20 cellular contexts compared by ENCODE assay signal in genomic region chr12:127388985-127389384, GRCh38.
DNase-seq lines count a peak whose midpoint lies in the region; ATAC-seq and TF ChIP-seq lines count a peak whose summit lies in the region.
"Had no signal": no experiment of that assay in that cellular context is flagged by ENCODE, and none has a peak within 500 bp of the region (broad histone marks: within the 10 kb centered on the region; RNA-seq: fewer than 3 reads in every experiment).

No MANE protein-coding gene starts in this region.

- DNase-seq in A172 (ENCODE audit: low spot score), result peak; percentile 42
- peak; percentile 58 for DNase-seq in HT1080 (ENCODE audit: low read depth)
- peak; percentile 13 for DNase-seq in SW480 (ENCODE audit: low spot score)
- DNase-seq in iris pigment epithelial cell (ENCODE audit: low read depth), result peak; percentile 13
- no peak for DNase-seq in stimulated activated CD4-positive, alpha-beta T cell treated with anti-CD3 and anti-CD28 coated beads, Interleukin-4, amount 100 ng/mL, for 1 hour
- DNase-seq in glutamatergic neuron, result no peak
- DNase-seq: 8988T, C1 segment of cervical spinal cord, DMS153, KBM-7, MM.1S, NCI-H1105, NCI-H1694 treated with DMSO at 0.1 percent for 48 hours, NCI-H446, NCI-H748 treated with DMSO at 0.1 percent for 48 hours, PC-9, SIG-M5 had no signal

- no peak overlapping the region for H3K27ac Mint-ChIP-seq in glutamatergic neuron (ENCODE audit: unreplicated experiment)
- H3K27ac Mint-ChIP-seq: GM23338 had no signal

- no peak for TF ChIP-seq CTCF in glutamatergic neuron (IDR thresholded peaks at IDR 0.05; ENCODE audit: partially characterized antibody, unreplicated experiment)

- no peak overlapping the region for H3K4me3 Mint-ChIP-seq in glutamatergic neuron (ENCODE audit: unreplicated experiment)
- H3K4me3 Mint-ChIP-seq: GM23338 had no signal

- no peaks in the 10 kb centered on the region for H3K36me3 Mint-ChIP-seq in glutamatergic neuron (ENCODE audit: unreplicated experiment)

- H3K9me3 Mint-ChIP-seq in glutamatergic neuron (ENCODE audit: unreplicated experiment), result peaks cover 3% of the 10 kb centered on the region

- ATAC-seq in GM18520 (IDR thresholded peaks at IDR 0.05; ENCODE audit: unreplicated experiment) (no peak), HG03097 (IDR thresholded peaks at IDR 0.05; ENCODE audit: low FRiP score, unreplicated experiment) (no peak)
- ATAC-seq: GM23338 had no signal

- H3K4me1 Mint-ChIP-seq in glutamatergic neuron (ENCODE audit: low read depth, unreplicated experiment), result no peaks in the 10 kb centered on the region
- H3K4me1 Mint-ChIP-seq: GM23338 had no signal

- no peaks in the 10 kb centered on the region for H3K27me3 Mint-ChIP-seq in glutamatergic neuron (ENCODE audit: unreplicated experiment)

Comparison
In these comparisons a context has a peak if more than half of its experiments do, and no peak if none do; other contexts are left out.
1. DNase-seq: peak in A172 (single experiment), HT1080 (single experiment), SW480 (single experiment) and iris pigment epithelial cell (single experiment); none in stimulated activated CD4-positive, alpha-beta T cell treated with anti-CD3 and anti-CD28 coated beads, Interleukin-4, amount 100 ng/mL, for 1 hour (single experiment) and glutamatergic neuron (single experiment).